In genomic region chr15:41597787-41598186, GRCh38 we compare ENCODE assay signal across 18 cellular contexts.
"Had no signal": no experiment of that assay in that cellular context is flagged by ENCODE, and none has a peak within 500 bp of the region (broad histone marks: within the 10 kb centered on the region; RNA-seq: fewer than 3 reads in every experiment).

No MANE protein-coding gene starts in this region.

- H3K9me3 ChIP-seq: SJSA1 had no signal

- H3K4me1 ChIP-seq: SJSA1 had no signal

- DNase-seq: NCI-H1092, NCI-H1105 treated with DMSO at 0.1 percent for 48 hours, NCI-H1417 treated with DMSO at 0.1 percent for 48 hours, NCI-H146, NCI-H1694 treated with DMSO at 0.1 percent for 48 hours, NCI-H1930, NCI-H2081, NCI-H2107, NCI-H2227 treated with DMSO at 0.1 percent for 48 hours, NCI-H524, NCI-H69, Right ventricle myocardium superior, RPMI8226, SIG-M5 had no signal

- H3K4me3 ChIP-seq: K562, SJSA1, SK-N-MC had no signal

- H3K27ac ChIP-seq: HL-60, SJSA1, SK-N-MC had no signal

- H3K36me3 ChIP-seq: SJSA1 had no signal
